Comparison of ENCODE assay signal across 8 cellular contexts in the genomic region with DNA sequence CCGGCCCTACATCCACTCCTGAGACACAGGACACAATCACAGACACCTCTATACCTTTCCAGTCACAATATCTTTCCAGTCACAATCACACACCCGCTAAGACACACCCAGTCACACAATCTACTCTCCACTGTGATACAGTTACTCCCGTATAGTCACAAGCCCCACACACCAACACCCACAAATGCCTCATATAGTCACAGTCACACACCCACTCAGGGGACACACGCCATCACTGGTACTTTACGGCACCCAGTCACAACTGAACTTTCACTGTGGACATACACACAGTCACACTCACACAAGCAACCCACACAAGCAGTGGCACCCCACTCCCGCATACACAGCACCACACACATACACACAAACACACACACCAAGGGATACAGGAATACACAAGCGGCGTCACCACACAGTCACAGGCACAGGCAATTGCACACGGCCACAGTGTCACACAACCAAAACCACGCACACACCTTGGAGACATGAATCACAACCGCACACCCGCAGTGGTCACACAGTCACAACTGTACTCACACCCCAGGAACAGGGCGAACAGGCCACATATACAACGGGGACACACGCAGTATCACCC. TPM values are rescaled to one million over a fixed set of nuclear protein-coding genes. Genes with fewer than 3 reads are reported as not detected.
DNase-seq lines count a peak whose midpoint lies in the region; ATAC-seq and TF ChIP-seq lines count a peak whose summit lies in the region.

No MANE protein-coding gene starts in this region.

- H2BK5ac ChIP-seq in IMR-90 (ENCODE audit: low read depth, low read length, poor library complexity, severe bottlenecking): peak overlapping the region; percentile 71

- intact Hi-C loops in Calu3 (cut with micrococcal nuclease; ENCODE audit: unreplicated experiment): no loop called here
- intact Hi-C loops in IMR-90 (cut with micrococcal nuclease): loop anchor here (5.0 kb wide), 1 partner anchor 273 kb away; a partner anchor contains a TSS
- intact Hi-C loops in dorsolateral prefrontal cortex (cut with DNase I): loop anchor here in 1 of 2 donors (1.0 kb wide), 1 partner anchor 16 kb away; no protein-coding TSS in a partner anchor

- H2AK5ac ChIP-seq in IMR-90 (ENCODE audit: low read depth, low read length): peak overlapping the region; percentile 87

- in situ Hi-C loops in IMR-90 (cut with MboI; ENCODE audit: low sequenced_read_pairs): loop anchor here (25.0 kb wide), 1 partner anchor 998 kb away; a partner anchor contains a TSS

- no peaks in the 10 kb centered on the region for H3K27me3 ChIP-seq in IMR-90 (ENCODE audit: control insufficient read depth, insufficient read depth, low read length)
- H3K27me3 ChIP-seq in dorsolateral prefrontal cortex: no peaks in the 10 kb centered on the region
- H3K27me3 ChIP-seq in neural cell (ENCODE audit: insufficient read depth, low read depth, low read length): no peaks in the 10 kb centered on the region

- CTCF ChIA-PET in Calu3 (lab: Charles Lee): interaction anchor here (0.8 to 1.2 kb wide), 2 partner anchors 11 to 223 kb away, joined by 4 to 6 read pairs; no protein-coding TSS in a partner anchor
- CTCF ChIA-PET in IMR-90 (lab: Yijun Ruan, JAX): no interaction called here

- H3K79me1 ChIP-seq in IMR-90 (ENCODE audit: low read depth in 1 of 2, low read length in 2 of 2): peaks cover 10 to 33% of the 10 kb centered on the region in 2 experiments

- no peak overlapping the region for H3K27ac Mint-ChIP-seq in Calu3 (ENCODE audit: unreplicated experiment)

- peak overlapping the region; percentile 62 for H4K91ac ChIP-seq in IMR-90 (ENCODE audit: insufficient read depth, low read depth, low read length)

- H3K56ac ChIP-seq in IMR-90 (ENCODE audit: extremely low read depth, insufficient read depth, low read length): peak overlapping the region; percentile 83

- H3K36me3 ChIP-seq in IMR-90 (ENCODE audit: control insufficient read depth, insufficient read depth, low read length) (no peaks in the 10 kb centered on the region), neural cell (ENCODE audit: insufficient read depth, low read length) (no peaks in the 10 kb centered on the region)

- POLR2A ChIA-PET in IMR-90 (lab: Charles Lee; ENCODE audit: unreplicated experiment): no interaction called here

- H3K23ac ChIP-seq in IMR-90 (ENCODE audit: low read depth, low read length): peak overlapping the region; percentile 86

- H3K9ac ChIP-seq in IMR-90 (ENCODE audit: low read depth, low read length) (peak overlapping the region; percentile 93), neural cell (ENCODE audit: low read length) (peak overlapping the region; percentile 98)

- no peaks in the 10 kb centered on the region for H3K4me1 Mint-ChIP-seq in Calu3 (ENCODE audit: low read depth, unreplicated experiment)

- TF ChIP-seq EP300 in neural cell (conservative IDR thresholded peaks at IDR 0.05; ENCODE audit: poor library complexity, severe bottlenecking): no peak

- DNase-seq in Calu3 (peak; percentile 8), IMR-90 (peak; percentile 45), dorsolateral prefrontal cortex (peak in 4 of 10 donors; percentile 35 to 46 (median 40)), GM20000 (ENCODE audit: low spot score) (no peak), activated gamma-delta T cell (lab: John Stamatoyannopoulos, UW) (no peak), activated gamma-delta T cell treated with Interleukin-2 at 50 U/mL for 16 hours (no peak), EL (no peak)

- H3K27me3 Mint-ChIP-seq in Calu3 (ENCODE audit: unreplicated experiment): no peaks in the 10 kb centered on the region

- peak overlapping the region; percentile 95 for H3K14ac ChIP-seq in IMR-90 (replicated peaks; ENCODE audit: low read depth, low read length)

- H3K36me3 Mint-ChIP-seq in Calu3 (ENCODE audit: insufficient read depth, unreplicated experiment): peaks cover 23% of the 10 kb centered on the region

- ATAC-seq in IMR-90 (ENCODE audit: low read depth): no peak

- H4K20me1 ChIP-seq in IMR-90 (ENCODE audit: insufficient read depth, low read length) (peaks cover 7% of the 10 kb centered on the region; the same call in 1 of the 2 replicates), neural cell (ENCODE audit: insufficient read depth) (no peaks in the 10 kb centered on the region)

- H3K18ac ChIP-seq in IMR-90 (ENCODE audit: low read depth, low read length): peak overlapping the region; percentile 43

- peak overlapping the region; percentile 31; the same call in 1 of the 3 replicates for H2BK15ac ChIP-seq in IMR-90 (ENCODE audit: low read depth, low read length)

- H4K5ac ChIP-seq in IMR-90 (ENCODE audit: low read depth, low read length): peak overlapping the region; percentile 74

- no peak for TF ChIP-seq POLR2A in IMR-90 (IDR thresholded peaks at IDR 0.05; ENCODE audit: low read depth, low read length)

- peaks cover 5% of the 10 kb centered on the region for H3K9me1 ChIP-seq in IMR-90 (ENCODE audit: insufficient read depth, low read length)

- TF ChIP-seq RAD21 in IMR-90 (IDR thresholded peaks at IDR 0.05; ENCODE audit: low read length) (no peak), neural cell (conservative IDR thresholded peaks at IDR 0.05) (no peak)

- H3K4me3 Mint-ChIP-seq in Calu3 (ENCODE audit: low read depth, unreplicated experiment): no peak overlapping the region

- H2BK120ac ChIP-seq in IMR-90 (ENCODE audit: low read depth, low read length): peak overlapping the region; percentile 30

- H4K8ac ChIP-seq in IMR-90 (ENCODE audit: low read depth in 2 of 2, low read length in 2 of 2): peak overlapping the region; percentile 74 to 91

- H3K4me3 ChIP-seq in IMR-90 (ENCODE audit: insufficient read depth, low read depth, low read length) (peak overlapping the region; percentile 67), dorsolateral prefrontal cortex (peak overlapping the region; percentile 70 to 99 (median 91)), neural cell (ENCODE audit: low read length) (peak overlapping the region; percentile 73)

- no peaks in the 10 kb centered on the region for H3K9me2 ChIP-seq in neural cell (ENCODE audit: insufficient read depth, low read length)

- peak overlapping the region; percentile 95 for H2AFZ ChIP-seq in IMR-90 (replicated peaks; ENCODE audit: low read length, poor library complexity)
- H2AFZ ChIP-seq in neural cell (ENCODE audit: low read depth, low read length): peak overlapping the region; percentile 96

- H2AK9ac ChIP-seq in IMR-90 (replicated peaks; ENCODE audit: low read depth, low read length, poor library complexity): peak overlapping the region; percentile 100

- H3K4ac ChIP-seq in IMR-90 (ENCODE audit: low read depth, low read length): peak overlapping the region; percentile 92

- peaks cover 2% of the 10 kb centered on the region for H3K4me1 ChIP-seq in IMR-90 (ENCODE audit: control insufficient read depth, insufficient read depth, low read length)

- H3K4me2 ChIP-seq in IMR-90 (ENCODE audit: low read depth, low read length) (peak overlapping the region; percentile 98), neural cell (ENCODE audit: low read length) (peak overlapping the region; percentile 63)

- BruUV-seq in Calu3 (replicated peaks; lab: Mats Ljungman, UMichigan) (TSS peak; percentile 60), IMR-90 (replicated peaks; lab: Mats Ljungman, UMichigan) (no TSS peak)

- peaks cover 3% of the 10 kb centered on the region for H3K9me3 Mint-ChIP-seq in Calu3 (ENCODE audit: low read depth, unreplicated experiment)

- H3K27ac ChIP-seq in IMR-90 (ENCODE audit: insufficient read depth, low read length) (peak overlapping the region; percentile 92), dorsolateral prefrontal cortex (peak overlapping the region; percentile 92 to 100 (median 98)), neural cell (ENCODE audit: low read length) (peak overlapping the region; percentile 99)

- no peaks in the 10 kb centered on the region for H3F3A ChIP-seq in neural cell (ENCODE audit: insufficient read depth, low read length, poor library complexity, severe bottlenecking)

- WGBS in IMR-90 (ENCODE audit: extremely low coverage in 2 of 2, insufficient read length in 1 of 2), 2 experiments: 43% methylated on average over 6 of the region's 15 CpGs; no CpG with 5 or more reads in 1 of the 2 experiments

- TF ChIP-seq CTCF in Calu3 (IDR thresholded peaks at IDR 0.05; ENCODE audit: unreplicated experiment) (no peak), IMR-90 (conservative IDR thresholded peaks at IDR 0.05; ENCODE audit: low read depth, low read length) (no peak), dorsolateral prefrontal cortex (IDR thresholded peaks at IDR 0.05 in 54 of 56, conservative IDR thresholded peaks at IDR 0.05 in 2 of 56; ENCODE audit: low read depth in 1 of 56, partially characterized antibody in 56 of 56) (no peak), neural cell (IDR thresholded peaks at IDR 0.05; ENCODE audit: poor library complexity, severe bottlenecking) (no peak), GM20000 (IDR thresholded peaks at IDR 0.05; ENCODE audit: extremely low read depth, missing control alignments) (no peak)

- H3K79me2 ChIP-seq in neural cell (replicated peaks; ENCODE audit: insufficient read depth, low read length): peaks cover 45% of the 10 kb centered on the region

- H3K9me3 ChIP-seq in IMR-90 (ENCODE audit: control insufficient read depth, insufficient read depth, low read length) (no peaks in the 10 kb centered on the region), neural cell (ENCODE audit: low read length) (no peaks in the 10 kb centered on the region)

- H2BK20ac ChIP-seq in IMR-90 (ENCODE audit: low read depth, low read length): no peak overlapping the region

- dilution Hi-C loops in IMR-90 (cut with HindIII; ENCODE audit: low sequenced_read_pairs, unreplicated experiment): no loop called here

TF ChIP-seq in neural cell, 6 proteins besides CTCF, POLR2A, EP300 and RAD21 (continues in another document):
- TF ChIP-seq EZH2 (IDR thresholded peaks at IDR 0.05; ENCODE audit: borderline replicate concordance, insufficient read depth, low read length, poor library complexity, severe bottlenecking) (no peak), SMC3 (conservative IDR thresholded peaks at IDR 0.05; ENCODE audit: poor library complexity) (no peak), POLR2AphosphoS5 (IDR thresholded peaks at IDR 0.05) (no peak)

RNA-seq across cellular contexts. Expression of a gene that starts 0.6 kb away (rescaled TPM):
- 6.3 and 6.7 TPM in 2 replicates for total RNA-seq in Calu3 (2022)
- 6.4 and 7.5 TPM in 2 replicates for total RNA-seq in IMR-90 (2012; rRNA removed)
- 2.1 and 2.3 TPM in 2 replicates for polyA plus RNA-seq in IMR-90 (2012; rRNA removed)
- polyA plus RNA-seq in IMR-90 (2012; cell fraction: cytosol; rRNA removed): 0.55 and 0.70 TPM in 2 replicates
- 1.7 and 8.1 TPM in 2 replicates for polyA plus RNA-seq in IMR-90 (2012; cell fraction: nucleus; rRNA removed; ENCODE audit: low replicate concordance)
- 10 to 100 TPM in 117 of 120 experiments, 1 to 10 TPM in 3; 9.6 to 25.4 (median 14.5) TPM for total RNA-seq in dorsolateral prefrontal cortex
- polyA plus RNA-seq in neural cell: 9.4 and 9.7 TPM in 2 replicates
- polyA minus RNA-seq in neural cell: 16.8 and 19.5 TPM in 2 replicates

RNA-seq across cellular contexts. Expression of a gene that starts 1.0 kb away (rescaled TPM):
- 112 and 123 TPM in 2 replicates for total RNA-seq in Calu3 (2022)
- total RNA-seq in IMR-90 (2012; rRNA removed): 106 and 129 TPM in 2 replicates
- polyA plus RNA-seq in IMR-90 (2012; rRNA removed): 42.6 and 61.6 TPM in 2 replicates
- 4.6 and 10.2 TPM in 2 replicates for polyA plus RNA-seq in IMR-90 (2012; cell fraction: cytosol; rRNA removed)
- polyA plus RNA-seq in IMR-90 (2012; cell fraction: nucleus; rRNA removed; ENCODE audit: low replicate concordance): 2.1 and 22.2 TPM in 2 replicates
- total RNA-seq in dorsolateral prefrontal cortex: 100 to 1,000 TPM in 1 of 120 experiments, 10 to 100 TPM in 119; 35.9 to 116 (median 55.5) TPM
- 162 and 215 TPM in 2 replicates for polyA plus RNA-seq in neural cell
- polyA minus RNA-seq in neural cell: 221 and 261 TPM in 2 replicates

Comparison
In these comparisons a context has a peak if more than half of its experiments do, and no peak if none do; other contexts are left out.
1. DNase-seq: peak in Calu3 (single experiment) and IMR-90 (single experiment); none in GM20000 (single experiment), activated gamma-delta T cell (single experiment), activated gamma-delta T cell treated with Interleukin-2 at 50 U/mL for 16 hours (single experiment) and EL (single experiment).
2. Peak in every context shown above with its lines, with median percentiles within 50 percentile points of each other: H3K27ac ChIP-seq and H3K4me3 ChIP-seq.